ENCODE assay signal across 13 cellular contexts in the genomic region with DNA sequence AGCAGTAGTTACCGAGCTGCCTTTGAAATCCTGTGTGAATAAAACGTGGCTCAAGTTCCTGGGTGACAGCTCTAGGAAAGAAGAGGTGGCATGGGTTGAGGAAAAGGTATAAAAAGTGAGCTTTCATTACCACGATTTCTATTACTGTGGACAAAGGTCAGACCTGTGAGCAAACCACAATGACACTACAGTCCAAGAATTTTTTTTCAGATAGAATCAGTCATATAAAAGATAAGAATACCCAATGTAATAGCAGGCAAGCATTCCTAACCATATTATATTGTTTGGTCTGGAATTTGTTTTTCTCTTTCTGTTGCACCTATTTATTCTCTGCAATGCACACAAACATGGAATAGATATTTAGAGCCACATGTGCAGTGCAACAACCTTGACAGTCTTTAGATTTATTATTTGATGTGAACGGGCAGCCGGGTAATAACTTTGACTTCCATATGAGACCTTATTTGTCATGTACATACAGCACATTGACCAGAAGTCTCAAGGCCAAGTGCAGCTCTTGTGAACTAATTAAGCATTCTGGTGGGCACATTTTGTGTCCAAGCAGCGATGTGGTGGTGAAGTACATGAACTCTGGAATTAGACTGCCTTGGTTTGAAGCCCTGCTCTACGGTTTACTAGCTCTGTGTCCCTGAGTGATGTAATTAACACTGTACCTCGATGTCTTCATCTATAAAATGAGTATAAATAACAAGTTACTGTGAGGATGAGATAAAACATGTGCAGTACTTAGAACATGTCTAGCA.
DNase-seq lines count a peak whose midpoint lies in the region; ATAC-seq, FAIRE-seq and TF ChIP-seq lines count a peak whose summit lies in the region.
"Had no signal": no experiment of that assay in that cellular context is flagged by ENCODE, and none has a peak within 500 bp of the region (broad histone marks: within the 10 kb centered on the region; RNA-seq: fewer than 3 reads in every experiment).

No MANE protein-coding gene starts in this region.

- no peak overlapping the region for H3K4me3 Mint-ChIP-seq in activated CD8-positive, alpha-beta T cell treated with anti-CD3 and anti-CD28 coated beads for 36 hours
- no peak overlapping the region for H3K4me3 Mint-ChIP-seq in activated T-helper 1 cell treated with anti-CD3 and anti-CD28 coated beads, Interleukin-12 subunit alpha, Interleukin-12 subunit beta, Interleukin-2, Interleukin-4 antibody, amounts not matched to agents 30 ng/mL and 10 ng/mL and 1 ng/mL, durations not matched to agents 14 hours and 24 hours and 36 hours
- H3K4me3 Mint-ChIP-seq: activated naive CD4-positive, alpha-beta T cell treated with anti-CD3 and anti-CD28 coated beads, Interleukin-2, amount 50 U/mL, for 24 hours; CD14-positive monocyte had no signal

- H3K4me1 ChIP-seq in mucosa of descending colon (ENCODE audit: low read depth) = no peaks in the 10 kb centered on the region
- H3K4me1 ChIP-seq: gastroesophageal sphincter, right lobe of liver had no signal

- no peak overlapping the region for H3K4me3 ChIP-seq in mucosa of descending colon
- H3K4me3 ChIP-seq: gastroesophageal sphincter, right lobe of liver had no signal

- H3K36me3 ChIP-seq in mucosa of descending colon (ENCODE audit: low read depth) = no peaks in the 10 kb centered on the region
- H3K36me3 ChIP-seq: gastroesophageal sphincter, right lobe of liver had no signal

- ATAC-seq in mucosa of descending colon = peak; percentile 78
- ATAC-seq in activated CD8-positive, alpha-beta T cell treated with anti-CD3 and anti-CD28 coated beads for 36 hours = no peak
- ATAC-seq in stimulated activated naive CD8-positive, alpha-beta T cell treated with anti-CD3 and anti-CD28 coated beads, Interleukin-15, Interleukin-2, amounts not matched to agents 100 U/mL and 50 U/mL, for 24 hours = no peak
- ATAC-seq: gastroesophageal sphincter had no signal

- no peaks in the 10 kb centered on the region for H3K36me3 Mint-ChIP-seq in activated CD8-positive, alpha-beta T cell treated with anti-CD3 and anti-CD28 coated beads for 36 hours (ENCODE audit: low read depth)
- H3K36me3 Mint-ChIP-seq in activated T-helper 1 cell treated with anti-CD3 and anti-CD28 coated beads, Interleukin-12 subunit alpha, Interleukin-12 subunit beta, Interleukin-2, Interleukin-4 antibody, amounts not matched to agents 30 ng/mL and 10 ng/mL and 1 ng/mL, durations not matched to agents 14 hours and 24 hours and 36 hours (ENCODE audit: low read depth) = no peaks in the 10 kb centered on the region
- H3K36me3 Mint-ChIP-seq: activated naive CD4-positive, alpha-beta T cell treated with anti-CD3 and anti-CD28 coated beads, Interleukin-2, amount 50 U/mL, for 24 hours; CD14-positive monocyte had no signal

- no peak overlapping the region for H3K27ac Mint-ChIP-seq in activated CD8-positive, alpha-beta T cell treated with anti-CD3 and anti-CD28 coated beads for 36 hours
- no peak overlapping the region for H3K27ac Mint-ChIP-seq in activated T-helper 1 cell treated with anti-CD3 and anti-CD28 coated beads, Interleukin-12 subunit alpha, Interleukin-12 subunit beta, Interleukin-2, Interleukin-4 antibody, amounts not matched to agents 30 ng/mL and 10 ng/mL and 1 ng/mL, durations not matched to agents 14 hours and 24 hours and 36 hours
- H3K27ac Mint-ChIP-seq: activated naive CD4-positive, alpha-beta T cell treated with anti-CD3 and anti-CD28 coated beads, Interleukin-2, amount 50 U/mL, for 24 hours; CD14-positive monocyte; naive B cell had no signal

- H3K9me3 Mint-ChIP-seq in activated CD8-positive, alpha-beta T cell treated with anti-CD3 and anti-CD28 coated beads for 36 hours = no peaks in the 10 kb centered on the region
- no peaks in the 10 kb centered on the region for H3K9me3 Mint-ChIP-seq in activated T-helper 1 cell treated with anti-CD3 and anti-CD28 coated beads, Interleukin-12 subunit alpha, Interleukin-12 subunit beta, Interleukin-2, Interleukin-4 antibody, amounts not matched to agents 30 ng/mL and 10 ng/mL and 1 ng/mL, durations not matched to agents 14 hours and 24 hours and 36 hours
- H3K9me3 Mint-ChIP-seq: activated naive CD4-positive, alpha-beta T cell treated with anti-CD3 and anti-CD28 coated beads, Interleukin-2, amount 50 U/mL, for 24 hours; naive B cell had no signal

- intact Hi-C loops in mucosa of descending colon (cut with DNase I, micrococcal nuclease) = no loop called here
- intact Hi-C loops in activated CD8-positive, alpha-beta T cell treated with anti-CD3 and anti-CD28 coated beads for 36 hours (cut with micrococcal nuclease) = no loop called here
- intact Hi-C loops in activated T-helper 1 cell treated with anti-CD3 and anti-CD28 coated beads, Interleukin-12 subunit alpha, Interleukin-12 subunit beta, Interleukin-2, Interleukin-4 antibody, amounts not matched to agents 30 ng/mL and 10 ng/mL and 1 ng/mL, durations not matched to agents 14 hours and 24 hours and 36 hours (cut with micrococcal nuclease) = no loop called here

- peaks cover 2% of the 10 kb centered on the region for H3K27me3 Mint-ChIP-seq in activated CD8-positive, alpha-beta T cell treated with anti-CD3 and anti-CD28 coated beads for 36 hours
- peaks cover 5% of the 10 kb centered on the region for H3K27me3 Mint-ChIP-seq in activated T-helper 1 cell treated with anti-CD3 and anti-CD28 coated beads, Interleukin-12 subunit alpha, Interleukin-12 subunit beta, Interleukin-2, Interleukin-4 antibody, amounts not matched to agents 30 ng/mL and 10 ng/mL and 1 ng/mL, durations not matched to agents 14 hours and 24 hours and 36 hours (ENCODE audit: insufficient read depth)

- no peak for TF ChIP-seq CTCF in D721Med (IDR thresholded peaks at IDR 0.05; ENCODE audit: insufficient read depth, missing control alignments)
- no peak for TF ChIP-seq CTCF in mucosa of descending colon (IDR thresholded peaks at IDR 0.05)
- TF ChIP-seq CTCF in activated CD8-positive, alpha-beta T cell treated with anti-CD3 and anti-CD28 coated beads for 36 hours (IDR thresholded peaks at IDR 0.05) = no peak

- peak; percentile 16 for FAIRE-seq in D721Med (lab: Jason Lieb, UNC)

- DNase-seq in D721Med (ENCODE audit: insufficient read length, low spot score) (no peak), HuH-7.5 (ENCODE audit: low spot score) (peak; percentile 39), astrocyte of the hippocampus (ENCODE audit: low read depth, low spot score) (peak; percentile 82), mucosa of descending colon (no peak), DMS53 treated with DMSO at 0.1 percent for 48 hours (lab: John Stamatoyannopoulos, UW; ENCODE audit: unreplicated experiment) (no peak)
- DNase-seq in activated CD8-positive, alpha-beta T cell treated with anti-CD3 and anti-CD28 coated beads for 36 hours = no peak
- DNase-seq in activated T-helper 1 cell treated with anti-CD3 and anti-CD28 coated beads, Interleukin-12 subunit alpha, Interleukin-12 subunit beta, Interleukin-2, Interleukin-4 antibody, amounts not matched to agents 30 ng/mL and 10 ng/mL and 1 ng/mL, durations not matched to agents 14 hours and 24 hours and 36 hours (ENCODE audit: low spot score) = no peak
- DNase-seq in stimulated activated naive CD8-positive, alpha-beta T cell treated with anti-CD3 and anti-CD28 coated beads, Interleukin-15, Interleukin-2, amounts not matched to agents 100 U/mL and 50 U/mL, for 24 hours = no peak
- DNase-seq: naive B cell, right lobe of liver had no signal

- POLR2A ChIA-PET in activated CD8-positive, alpha-beta T cell treated with anti-CD3 and anti-CD28 coated beads for 36 hours (lab: Charles Lee) = no interaction called here

- CTCF ChIA-PET in activated CD8-positive, alpha-beta T cell treated with anti-CD3 and anti-CD28 coated beads for 36 hours (lab: Charles Lee) = no interaction called here

- peaks cover 6% of the 10 kb centered on the region for H3K4me1 Mint-ChIP-seq in activated CD8-positive, alpha-beta T cell treated with anti-CD3 and anti-CD28 coated beads for 36 hours (ENCODE audit: low read depth)
- H3K4me1 Mint-ChIP-seq in activated T-helper 1 cell treated with anti-CD3 and anti-CD28 coated beads, Interleukin-12 subunit alpha, Interleukin-12 subunit beta, Interleukin-2, Interleukin-4 antibody, amounts not matched to agents 30 ng/mL and 10 ng/mL and 1 ng/mL, durations not matched to agents 14 hours and 24 hours and 36 hours (ENCODE audit: low read depth) = no peaks in the 10 kb centered on the region
- H3K4me1 Mint-ChIP-seq: activated naive CD4-positive, alpha-beta T cell treated with anti-CD3 and anti-CD28 coated beads, Interleukin-2, amount 50 U/mL, for 24 hours had no signal

- H3K9me3 ChIP-seq in mucosa of descending colon = no peaks in the 10 kb centered on the region
- H3K9me3 ChIP-seq: gastroesophageal sphincter, right lobe of liver had no signal

Comparison
In these comparisons a context has a peak if more than half of its experiments do, and no peak if none do; other contexts are left out.
1. DNase-seq: peak in HuH-7.5 (single experiment) and astrocyte of the hippocampus (single experiment); none in D721Med (single experiment), mucosa of descending colon (0 of 3), activated CD8-positive, alpha-beta T cell treated with anti-CD3 and anti-CD28 coated beads for 36 hours (single experiment), activated T-helper 1 cell treated with anti-CD3 and anti-CD28 coated beads, Interleukin-12 subunit alpha, Interleukin-12 subunit beta, Interleukin-2, Interleukin-4 antibody, amounts not matched to agents 30 ng/mL and 10 ng/mL and 1 ng/mL, durations not matched to agents 14 hours and 24 hours and 36 hours (single experiment), DMS53 treated with DMSO at 0.1 percent for 48 hours (single experiment) and stimulated activated naive CD8-positive, alpha-beta T cell treated with anti-CD3 and anti-CD28 coated beads, Interleukin-15, Interleukin-2, amounts not matched to agents 100 U/mL and 50 U/mL, for 24 hours (single experiment).